Comparison of ENCODE assay signal across 22 cellular contexts in the genomic region with DNA sequence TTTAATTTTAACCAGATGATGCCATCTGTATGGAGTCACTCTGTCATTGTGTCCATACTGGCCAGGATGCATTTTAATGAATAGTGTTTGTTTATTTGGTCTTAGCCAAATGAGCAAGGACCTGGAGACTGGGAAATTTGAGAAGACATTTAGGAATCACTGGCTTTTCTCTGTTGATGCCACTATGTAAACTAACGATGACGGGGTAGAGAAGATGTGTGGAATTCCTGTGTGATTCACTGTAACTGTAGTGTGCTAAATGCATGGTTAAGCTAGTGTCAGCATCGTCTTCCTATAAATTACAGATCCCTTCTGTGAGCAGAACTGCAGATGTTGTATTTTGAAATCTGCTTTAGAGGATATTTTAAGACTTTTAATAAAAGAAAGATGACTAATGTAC.
DNase-seq lines count a peak whose midpoint lies in the region; ATAC-seq, FAIRE-seq and TF ChIP-seq lines count a peak whose summit lies in the region.
"Had no signal": no experiment of that assay in that cellular context is flagged by ENCODE, and none has a peak within 500 bp of the region (broad histone marks: within the 10 kb centered on the region; RNA-seq: fewer than 3 reads in every experiment).

No MANE protein-coding gene starts in this region.

- CTCF ChIA-PET in K562 (lab: Yijun Ruan, JAX; ENCODE audit: low intra/inter-chr PET ratio) = no interaction called here

- no peak overlapping the region for H3K4ac ChIP-seq in mesenchymal stem cell (ENCODE audit: low read depth in 1 of 2, low read length in 2 of 2)

- H3K27me3 ChIP-seq in K562 (ENCODE audit: control insufficient read depth in 2 of 2, insufficient read depth in 2 of 2, low read length in 2 of 2) (peaks cover 5 to 6% of the 10 kb centered on the region in 2 experiments; a peak in 4 of 5 replicates), mesenchymal stem cell (ENCODE audit: control insufficient read depth in 1 of 2, insufficient read depth in 1 of 2, low read length in 2 of 2) (peaks cover 0 to 13% of the 10 kb centered on the region in 2 experiments)
- H3K27me3 ChIP-seq: BE2C had no signal

- H3K9me3 ChIP-seq in K562 (replicated peaks; ENCODE audit: control insufficient read depth, insufficient read depth, low read depth, low read length) (no peaks in the 10 kb centered on the region), mesenchymal stem cell (ENCODE audit: control insufficient read depth, low read length) (no peaks in the 10 kb centered on the region)
- H3K9me3 ChIP-seq: BE2C had no signal

- H4K91ac ChIP-seq in mesenchymal stem cell (ENCODE audit: low read length) = no peak overlapping the region

- H3K4me1 ChIP-seq in K562 (replicated peaks in 1 of 2; ENCODE audit: control insufficient read depth in 2 of 2, insufficient read depth in 2 of 2, low read length in 2 of 2) (no peaks in the 10 kb centered on the region), mesenchymal stem cell (ENCODE audit: control insufficient read depth, insufficient read depth, low read depth, low read length) (no peaks in the 10 kb centered on the region)
- H3K4me1 ChIP-seq: BE2C had no signal

- no TSS peak for BruUV-seq in K562 (replicated peaks; lab: Mats Ljungman, UMichigan)

- H3K23ac ChIP-seq in mesenchymal stem cell (ENCODE audit: low read length in 2 of 2) = no peak overlapping the region

- no peak overlapping the region for H2AFZ ChIP-seq in K562 (ENCODE audit: low read depth, low read length)
- no peak overlapping the region for H2AFZ ChIP-seq in mesenchymal stem cell (ENCODE audit: low read depth, low read length)
- H2AFZ ChIP-seq: GM23338 had no signal

- TF ChIP-seq POLR2A in K562 (conservative IDR thresholded peaks at IDR 0.05) = no peak

- H3K4me2 ChIP-seq in K562 (ENCODE audit: insufficient read depth, low read length) (no peak overlapping the region), mesenchymal stem cell (ENCODE audit: low read length, poor library complexity, severe bottlenecking) (no peak overlapping the region)
- H3K4me2 ChIP-seq: GM23338 had no signal

- no peak for TF ChIP-seq EP300 in K562 (IDR thresholded peaks at IDR 0.05; ENCODE audit: low read length)

- H3K36me3 ChIP-seq in K562 (ENCODE audit: control insufficient read depth, insufficient read depth, low read length) = no peaks in the 10 kb centered on the region
- H3K36me3 ChIP-seq in mesenchymal stem cell (ENCODE audit: control insufficient read depth in 1 of 2, insufficient read depth in 2 of 2, low read depth in 1 of 2, low read length in 2 of 2) = no peaks in the 10 kb centered on the region
- H3K36me3 ChIP-seq: BE2C had no signal

- H3K4me3 ChIP-seq in K562 = no peak overlapping the region
- H3K4me3 ChIP-seq in mesenchymal stem cell (ENCODE audit: insufficient read depth in 1 of 2, low read depth in 1 of 2, low read length in 2 of 2) = no peak overlapping the region
- no peak overlapping the region for H3K4me3 ChIP-seq in coronary artery
- H3K4me3 ChIP-seq: GM23338 had no signal

- no peak overlapping the region for H2BK120ac ChIP-seq in mesenchymal stem cell (ENCODE audit: low read depth, low read length)

- 2% methylated on average over 3 of the region's 3 CpGs for WGBS in K562 (ENCODE audit: insufficient coverage, low coverage, missing lambda C conversion rate)
- WGBS in mesenchymal stem cell = 47% methylated on average over 2 of the region's 3 CpGs

- H3K14ac ChIP-seq in mesenchymal stem cell (ENCODE audit: low read length in 2 of 2) = no peak overlapping the region

- no peak overlapping the region for H3K18ac ChIP-seq in mesenchymal stem cell (ENCODE audit: low read depth in 1 of 2, low read length in 2 of 2)

- no peak overlapping the region for H2AK5ac ChIP-seq in mesenchymal stem cell (ENCODE audit: low read length, severe bottlenecking)

- no peaks in the 10 kb centered on the region for H3K79me2 ChIP-seq in K562 (ENCODE audit: control insufficient read depth, insufficient read depth, low read length)

- POLR2A ChIA-PET in K562 (lab: Yijun Ruan, JAX) = interaction anchor here (0.6 kb wide), 1 partner anchor 111 kb away, joined by 3 read pairs; no protein-coding TSS in a partner anchor

- no peak overlapping the region for H2BK15ac ChIP-seq in mesenchymal stem cell (ENCODE audit: low read depth, poor library complexity, severe bottlenecking)

- intact Hi-C loops in K562 (cut with micrococcal nuclease) = no loop called here

- peak; percentile 41 for DNase-seq in EH (ENCODE audit: low read depth)
- peak; percentile 1 for DNase-seq in LHCN-M2 (ENCODE audit: low read depth)
- no peak for DNase-seq in K562 (ENCODE audit: extremely low read depth in 1 of 4, low spot score in 3 of 4)
- peak; percentile 7 for DNase-seq in mesenchymal stem cell
- no peak for DNase-seq in coronary artery (ENCODE audit: low spot score)
- DNase-seq: BE2C; Calu3; CD4-positive, alpha-beta memory T cell; DMS53; NCI-H1436 treated with DMSO at 0.1 percent for 48 hours; NCI-H2029 treated with DMSO at 0.1 percent for 48 hours; NCI-H510A; NCI-H82; SHP77 treated with DMSO at 0.1 percent for 48 hours; T-helper 17 cell had no signal

- H3K9me1 ChIP-seq in K562 (ENCODE audit: control insufficient read depth, insufficient read depth, low read length) = no peaks in the 10 kb centered on the region

- no peak for TF ChIP-seq RAD21 in K562 (CRISPR knock-in tag; conservative IDR thresholded peaks at IDR 0.05 in 1 of 2, IDR thresholded peaks at IDR 0.05 in 1 of 2)

- H3K79me1 ChIP-seq in mesenchymal stem cell (replicated peaks; ENCODE audit: low read length, poor library complexity, severe bottlenecking) = no peaks in the 10 kb centered on the region

- H2BK12ac ChIP-seq in mesenchymal stem cell (ENCODE audit: low read length in 2 of 2) = no peak overlapping the region

- no peak overlapping the region for H2BK5ac ChIP-seq in mesenchymal stem cell (ENCODE audit: low read depth, low read length, poor library complexity, severe bottlenecking)

- no peak overlapping the region for H4K8ac ChIP-seq in mesenchymal stem cell (ENCODE audit: low read length)

- FAIRE-seq in K562 (lab: Jason Lieb, UNC) = peak; percentile 35
- FAIRE-seq: G401.6, HTR-8/SVneo, RCC 7860 had no signal

- H3K9ac ChIP-seq in K562 (ENCODE audit: insufficient read depth in 1 of 2, low read depth in 2 of 2, low read length in 2 of 2) (no peak overlapping the region), mesenchymal stem cell (ENCODE audit: low read length) (no peak overlapping the region)

- in situ Hi-C loops in K562 (cut with MboI) = no loop called here

- TF ChIP-seq CTCF in K562 (IDR thresholded peaks at IDR 0.05 in 2 of 3, conservative IDR thresholded peaks at IDR 0.05 in 1 of 3; ENCODE audit: insufficient read depth in 2 of 3, low read depth in 1 of 3, low read length in 3 of 3) (no peak), coronary artery (IDR thresholded peaks at IDR 0.05) (no peak)

- H4K20me1 ChIP-seq in K562 (replicated peaks; ENCODE audit: control insufficient read depth, insufficient read depth, low read length) = no peaks in the 10 kb centered on the region

- H3K27ac ChIP-seq in K562 (ENCODE audit: extremely low read depth, low read depth, low read length) (no peak overlapping the region), mesenchymal stem cell (ENCODE audit: low read length, poor library complexity, severe bottlenecking) (no peak overlapping the region), coronary artery (no peak overlapping the region)

- ATAC-seq in K562 (no peak), HG03139 (IDR thresholded peaks at IDR 0.05; ENCODE audit: unreplicated experiment) (no peak), HG02970 (IDR thresholded peaks at IDR 0.05; ENCODE audit: low FRiP score, unreplicated experiment) (no peak), HG03280 (IDR thresholded peaks at IDR 0.05; ENCODE audit: unreplicated experiment) (no peak)
- ATAC-seq: GM23338, T-helper 17 cell had no signal

TF ChIP-seq in K562, 482 proteins besides CTCF, POLR2A, EP300 and RAD21:
- TF ChIP-seq ZNF311 (CRISPR knock-in tag; IDR thresholded peaks at IDR 0.05) (no peak), ZNF143 (CRISPR knock-in tag; IDR thresholded peaks at IDR 0.05) (no peak), ZNF551 (CRISPR knock-in tag; IDR thresholded peaks at IDR 0.05) (no peak)
TF ChIP-seq in K562: peak in this region for 0.

Comparison
In these comparisons a context has a peak if more than half of its experiments do, and no peak if none do; other contexts are left out.
1. DNase-seq: peak in EH (single experiment), LHCN-M2 (single experiment) and mesenchymal stem cell (single experiment); none in K562 (0 of 4) and coronary artery (single experiment).